In genomic region chr7:91941450-91941849, GRCh38 we compare ENCODE assay signal across 8 cellular contexts. TPM values are rescaled to one million over a fixed set of nuclear protein-coding genes. Genes with fewer than 3 reads are reported as not detected.
DNase-seq lines count a peak whose midpoint lies in the region; ATAC-seq and TF ChIP-seq lines count a peak whose summit lies in the region.

No MANE protein-coding gene starts in this region.

- 0 out of 2 replicates have a peak, but pooled peaks cover 5% of the 10 kb centered on the region for H3F3A ChIP-seq in PC-9 (ENCODE audit: insufficient read depth, low read depth)

- intact Hi-C loops in PC-9 (cut with micrococcal nuclease; ENCODE audit: unreplicated experiment) = loop anchor here (2.0 kb wide), 1 partner anchor 507 kb away; no protein-coding TSS in a partner anchor

- no peak overlapping the region for H3K4ac ChIP-seq in neuronal stem cell (ENCODE audit: low read length)

- no peak overlapping the region for H4K8ac ChIP-seq in neuronal stem cell (ENCODE audit: low read depth, low read length)

- H3K4me2 ChIP-seq in PC-9 (peak overlapping the region; percentile 94), neuronal stem cell (ENCODE audit: insufficient read depth, low read length, poor library complexity, severe bottlenecking) (peak overlapping the region; percentile 84)

- no peaks in the 10 kb centered on the region for H3K9me2 ChIP-seq in PC-9 (ENCODE audit: insufficient read depth)

- H3K4me1 ChIP-seq in PC-9 (replicated peaks; ENCODE audit: insufficient read depth) (peaks cover 34% of the 10 kb centered on the region), neuronal stem cell (ENCODE audit: control insufficient read depth in 2 of 2, insufficient read depth in 1 of 2, low read depth in 1 of 2, low read length in 2 of 2) (peaks cover 1 to 4% of the 10 kb centered on the region in 2 donors)

- no TSS peak for BruUV-seq in PC-9 (replicated peaks; lab: Mats Ljungman, UMichigan)

- H2BK15ac ChIP-seq in neuronal stem cell (ENCODE audit: low read length) = no peak overlapping the region

- no peak for TF ChIP-seq CTCF in PC-9 (conservative IDR thresholded peaks at IDR 0.05)

- no CpG with 5 or more reads among the region's 7 CpGs for WGBS in neuronal stem cell (ENCODE audit: extremely low coverage in 2 of 2, insufficient read length in 2 of 2, insufficient replicate concordance in 1 of 2), 2 donors

- H2AFZ ChIP-seq in PC-9 = peak overlapping the region; percentile 93
- H2AFZ ChIP-seq in neuronal stem cell (ENCODE audit: low read length) = peak overlapping the region; percentile 98

- CTCF ChIA-PET in PC-9 (lab: Charles Lee) = interaction anchor here (1.5 kb wide), 1 partner anchor 60 kb away, joined by 3 read pairs; no protein-coding TSS in a partner anchor

- no peak overlapping the region for H3K14ac ChIP-seq in neuronal stem cell (ENCODE audit: low read length)

- H3K27ac ChIP-seq in PC-9 (peak overlapping the region; percentile 78), neuronal stem cell (replicated peaks; ENCODE audit: low read length) (no peak overlapping the region)

- no peak overlapping the region for H2AK5ac ChIP-seq in neuronal stem cell (ENCODE audit: low read depth, low read length)

- peaks cover 2% of the 10 kb centered on the region for H3K79me1 ChIP-seq in neuronal stem cell (ENCODE audit: low read depth, low read length)

- no peak overlapping the region for H3K9ac ChIP-seq in neuronal stem cell (ENCODE audit: low read depth, low read length, poor library complexity)

- H3K36me3 ChIP-seq in PC-9 (ENCODE audit: low read depth) (no peaks in the 10 kb centered on the region), neuronal stem cell (replicated peaks in 1 of 2; ENCODE audit: control insufficient read depth in 2 of 2, insufficient read depth in 2 of 2, low read length in 2 of 2) (peaks cover 0 to 2% of the 10 kb centered on the region in 2 donors)

- H3K4me3 ChIP-seq in PC-9 (peak overlapping the region; percentile 70), neuronal stem cell (ENCODE audit: low read length in 2 of 2) (peak overlapping the region; percentile 93 to 99)

- H2BK12ac ChIP-seq in neuronal stem cell (ENCODE audit: low read length) = no peak overlapping the region

- 0 out of 2 replicates have a peak, but pooled peaks cover 8% of the 10 kb centered on the region for H4K20me1 ChIP-seq in PC-9 (ENCODE audit: insufficient read depth)

- no peak overlapping the region for H4K91ac ChIP-seq in neuronal stem cell (ENCODE audit: low read depth, low read length, poor library complexity)

- H3K18ac ChIP-seq in neuronal stem cell (ENCODE audit: low read length) = no peak overlapping the region

- H3K27me3 ChIP-seq in PC-9 (ENCODE audit: insufficient read depth, low read depth) (no peaks in the 10 kb centered on the region), neuronal stem cell (ENCODE audit: control insufficient read depth in 3 of 3, insufficient read depth in 3 of 3, low read depth in 1 of 3, low read length in 3 of 3) (no peaks in the 10 kb centered on the region)

- H2BK5ac ChIP-seq in neuronal stem cell (ENCODE audit: low read length) = no peak overlapping the region

- H3K23ac ChIP-seq in neuronal stem cell (ENCODE audit: low read depth, low read length, poor library complexity) = no peak overlapping the region

- no peak overlapping the region for H2BK120ac ChIP-seq in neuronal stem cell (ENCODE audit: low read depth, low read length)

- no peaks in the 10 kb centered on the region for H3K9me3 ChIP-seq in PC-9 (ENCODE audit: insufficient read depth, low read depth)
- no peaks in the 10 kb centered on the region for H3K9me3 ChIP-seq in neuronal stem cell (replicated peaks in 1 of 2; ENCODE audit: control insufficient read depth in 2 of 2, insufficient read depth in 1 of 2, low read depth in 1 of 2, low read length in 2 of 2)

- H3K79me2 ChIP-seq in PC-9 (ENCODE audit: low read depth) = peaks cover 56% of the 10 kb centered on the region

- peak; percentile 24 for ATAC-seq in HG03432 (IDR thresholded peaks at IDR 0.05; ENCODE audit: unreplicated experiment)

- POLR2A ChIA-PET in PC-9 (lab: Charles Lee; ENCODE audit: unreplicated experiment) = interaction anchor here (0.7 kb wide), 1 partner anchor 13 kb away, joined by 4 read pairs; no protein-coding TSS in a partner anchor

- peak; percentile 22 for DNase-seq in activated gamma-delta T cell treated with Interleukin-2 at 50 U/mL for 16 hours
- DNase-seq in activated gamma-delta T cell (lab: John Stamatoyannopoulos, UW) = no peak
- DNase-seq in PC-9 = peak; percentile 16 to 58
- peak; percentile 72 for DNase-seq in activated effector memory CD4-positive, alpha-beta T cell treated with anti-CD3 and anti-CD28 coated beads, Interleukin-2, amount 50 U/mL, for 16 hours
- peak; percentile 25 for DNase-seq in foreskin melanocyte
- DNase-seq in neuronal stem cell (ENCODE audit: low spot score) = peak; percentile 21
- no peak for DNase-seq in DMS153 treated with DMSO at 0.1 percent for 48 hours (lab: John Stamatoyannopoulos, UW; ENCODE audit: unreplicated experiment)

RNA-seq across cellular contexts. Expression of gene AKAP9, which starts 0.8 kb away (rescaled TPM):
- 48.0 and 71.3 TPM in 2 replicates for total RNA-seq in PC-9 (2021)
- polyA plus RNA-seq in neuronal stem cell (2013, experiment 1 of 2) = 12.8 TPM
- polyA plus RNA-seq in neuronal stem cell (2013, experiment 2 of 2) = 14.0 TPM

Comparison
In these comparisons a context has a peak if more than half of its experiments do, and no peak if none do; other contexts are left out.
1. DNase-seq: peak in activated gamma-delta T cell treated with Interleukin-2 at 50 U/mL for 16 hours (single experiment), PC-9 (2 of 2), activated effector memory CD4-positive, alpha-beta T cell treated with anti-CD3 and anti-CD28 coated beads, Interleukin-2, amount 50 U/mL, for 16 hours (single experiment), foreskin melanocyte (single experiment) and neuronal stem cell (single experiment); none in activated gamma-delta T cell (single experiment) and DMS153 treated with DMSO at 0.1 percent for 48 hours (single experiment).